ENCODE assay signal across 12 cellular contexts in the genomic region with DNA sequence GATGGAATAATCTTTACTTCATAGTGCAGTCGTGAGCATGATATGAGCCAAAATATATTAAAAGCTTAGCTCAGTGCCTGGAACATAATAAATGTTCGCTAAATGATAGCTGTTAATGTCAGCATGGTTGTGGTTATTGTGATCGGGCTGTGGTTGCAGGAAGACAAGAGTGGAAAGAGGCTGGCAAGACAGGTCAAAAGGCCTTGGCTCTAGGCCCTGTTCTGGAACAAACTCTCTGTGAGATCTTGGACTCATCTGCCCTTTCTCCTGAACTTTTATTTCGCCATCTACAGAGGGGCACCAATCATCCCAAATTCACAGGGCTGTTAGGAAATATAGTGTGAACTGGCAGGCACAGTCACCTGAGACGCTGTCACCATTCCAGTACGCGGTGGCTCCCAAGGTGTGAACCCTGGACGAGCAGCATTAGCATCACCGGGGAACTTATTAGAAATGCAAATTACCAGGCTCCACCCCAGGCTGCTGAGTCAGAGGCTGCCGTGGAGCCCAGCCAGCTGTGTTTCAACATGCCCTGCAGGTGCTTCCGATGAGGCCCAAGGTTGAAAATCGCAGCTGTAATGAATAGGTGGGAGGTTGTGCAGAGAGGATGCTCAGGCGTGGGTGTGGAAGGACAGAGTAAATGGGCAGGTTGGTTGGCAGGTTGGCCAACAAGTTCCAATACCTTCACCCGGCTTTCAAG. TPM values are rescaled to one million over a fixed set of nuclear protein-coding genes. Genes with fewer than 3 reads are reported as not detected.
A peak's percentile ranks its signal among the peaks of the same experiment; 100 is the strongest.
DNase-seq lines count a peak whose midpoint lies in the region; ATAC-seq and TF ChIP-seq lines count a peak whose summit lies in the region.
"Had no signal": no experiment of that assay in that cellular context is flagged by ENCODE, and none has a peak within 500 bp of the region (broad histone marks: within the 10 kb centered on the region; RNA-seq: fewer than 3 reads in every experiment).

No MANE protein-coding gene starts in this region.

- peaks cover 0 to 7% (median 0%) of the 10 kb centered on the region in 7 donors for H3K4me1 Mint-ChIP-seq in naive thymus-derived CD4-positive, alpha-beta T cell
- no peaks in the 10 kb centered on the region for H3K4me1 Mint-ChIP-seq in CD4-positive, alpha-beta memory T cell

- H3K4me1 ChIP-seq in naive thymus-derived CD4-positive, alpha-beta T cell (ENCODE audit: control insufficient read depth in 2 of 2, insufficient read depth in 2 of 2, low read length in 2 of 2) = no peaks in the 10 kb centered on the region
- H3K4me1 ChIP-seq in CD4-positive, alpha-beta memory T cell (ENCODE audit: insufficient read depth, low read length) = no peaks in the 10 kb centered on the region
- H3K4me1 ChIP-seq: thyroid gland had no signal

- TF ChIP-seq CTCF in GM06990 (IDR thresholded peaks at IDR 0.05; ENCODE audit: insufficient read depth, low read length, poor library complexity, severe bottlenecking) (no peak), fibroblast of pulmonary artery (IDR thresholded peaks at IDR 0.05; ENCODE audit: low read length, missing control alignments) (no peak)

- peak; percentile 67 for ATAC-seq in GM21528 (IDR thresholded peaks at IDR 0.05; ENCODE audit: low FRiP score, unreplicated experiment)
- ATAC-seq in naive thymus-derived CD4-positive, alpha-beta T cell = no peak

- peak overlapping the region in 1 of 10 donors; percentile 30 for H3K4me3 Mint-ChIP-seq in naive thymus-derived CD4-positive, alpha-beta T cell
- no peak overlapping the region for H3K4me3 Mint-ChIP-seq in CD4-positive, alpha-beta memory T cell

- H3K9me3 ChIP-seq in naive thymus-derived CD4-positive, alpha-beta T cell (ENCODE audit: control insufficient read depth in 2 of 3, low read length in 3 of 3) = no peaks in the 10 kb centered on the region
- no peaks in the 10 kb centered on the region for H3K9me3 ChIP-seq in CD4-positive, alpha-beta memory T cell (ENCODE audit: control insufficient read depth in 1 of 2, low read length in 2 of 2)
- H3K9me3 ChIP-seq: neutrophil, thyroid gland had no signal

- POLR2A ChIA-PET in naive thymus-derived CD4-positive, alpha-beta T cell (lab: Charles Lee) = no interaction called here
- POLR2A ChIA-PET in CD4-positive, alpha-beta memory T cell (lab: Charles Lee; ENCODE audit: partially characterized antibody) = no interaction called here

- no peaks in the 10 kb centered on the region for H3K27me3 Mint-ChIP-seq in naive thymus-derived CD4-positive, alpha-beta T cell
- no peaks in the 10 kb centered on the region for H3K27me3 Mint-ChIP-seq in CD4-positive, alpha-beta memory T cell

- H3K4me3 ChIP-seq in GM06990 (replicated peaks; ENCODE audit: low read depth, low read length) (no peak overlapping the region), fibroblast of pulmonary artery (replicated peaks; ENCODE audit: low read depth, low read length) (no peak overlapping the region)
- H3K4me3 ChIP-seq in naive thymus-derived CD4-positive, alpha-beta T cell (ENCODE audit: low read length) = no peak overlapping the region
- H3K4me3 ChIP-seq in CD4-positive, alpha-beta memory T cell (ENCODE audit: low read length in 2 of 2) = no peak overlapping the region
- H3K4me3 ChIP-seq: cardiac muscle cell, thyroid gland had no signal

- H3K36me3 ChIP-seq in GM06990 (ENCODE audit: control insufficient read depth, insufficient read depth, low read length) = peaks cover 20% of the 10 kb centered on the region
- H3K36me3 ChIP-seq in naive thymus-derived CD4-positive, alpha-beta T cell (ENCODE audit: control insufficient read depth in 2 of 3, insufficient read depth in 3 of 3, low read length in 3 of 3) = no peaks in the 10 kb centered on the region
- H3K36me3 ChIP-seq in CD4-positive, alpha-beta memory T cell (ENCODE audit: insufficient read depth, low read length) = no peaks in the 10 kb centered on the region
- H3K36me3 ChIP-seq: cardiac muscle cell had no signal

- no peaks in the 10 kb centered on the region for H3K27me3 ChIP-seq in GM06990 (replicated peaks; ENCODE audit: control insufficient read depth, insufficient read depth, low read length)
- no peaks in the 10 kb centered on the region for H3K27me3 ChIP-seq in naive thymus-derived CD4-positive, alpha-beta T cell (ENCODE audit: control insufficient read depth in 2 of 2, insufficient read depth in 2 of 2, low read length in 2 of 2)
- H3K27me3 ChIP-seq in CD4-positive, alpha-beta memory T cell (ENCODE audit: insufficient read depth, low read length) = no peaks in the 10 kb centered on the region
- H3K27me3 ChIP-seq: cardiac muscle cell, neutrophil, thyroid gland had no signal

- CTCF ChIA-PET in naive thymus-derived CD4-positive, alpha-beta T cell (lab: Charles Lee) = no interaction called here
- CTCF ChIA-PET in CD4-positive, alpha-beta memory T cell (lab: Charles Lee; ENCODE audit: partially characterized antibody) = interaction anchor here (1.0 to 2.1 kb wide), 2 partner anchors 9 to 323 kb away, joined by 4 to 7 read pairs; no protein-coding TSS in a partner anchor

- peaks cover 0 to 28% (median 12%) of the 10 kb centered on the region in 5 donors for H3K36me3 Mint-ChIP-seq in naive thymus-derived CD4-positive, alpha-beta T cell
- H3K36me3 Mint-ChIP-seq in CD4-positive, alpha-beta memory T cell = peaks cover 26 to 41% of the 10 kb centered on the region in 2 donors

- no peak overlapping the region for H3K27ac Mint-ChIP-seq in naive thymus-derived CD4-positive, alpha-beta T cell
- peak overlapping the region in 2 of 7 donors; percentile 38 to 81 for H3K27ac Mint-ChIP-seq in CD4-positive, alpha-beta memory T cell

- H3K9me3 Mint-ChIP-seq in naive thymus-derived CD4-positive, alpha-beta T cell = peaks cover 0 to 4% (median 0%) of the 10 kb centered on the region in 11 donors
- H3K9me3 Mint-ChIP-seq in CD4-positive, alpha-beta memory T cell = no peaks in the 10 kb centered on the region

- H3K27ac ChIP-seq in naive thymus-derived CD4-positive, alpha-beta T cell (ENCODE audit: low read depth, low read length) = no peak overlapping the region
- no peak overlapping the region for H3K27ac ChIP-seq in CD4-positive, alpha-beta memory T cell (ENCODE audit: low read depth, low read length)
- H3K27ac ChIP-seq: cardiac muscle cell, neutrophil, thyroid gland had no signal

- DNase-seq in GM06990 (ENCODE audit: extremely low read depth, insufficient read length) = peak; percentile 55
- peak; percentile 92 for DNase-seq in NCI-H146 (lab: John Stamatoyannopoulos, UW)
- DNase-seq in fibroblast of pulmonary artery (ENCODE audit: low read depth) = peak; percentile 41
- DNase-seq in activated T-cell treated with anti-CD3 and anti-CD28 coated beads for 4 hours = no peak
- no peak for DNase-seq in naive thymus-derived CD4-positive, alpha-beta T cell
- DNase-seq in CD4-positive, alpha-beta memory T cell = no peak
- no peak for DNase-seq in T1000 (lab: John Stamatoyannopoulos, UW)
- DNase-seq: OCI-M1 had no signal

- intact Hi-C loops in naive thymus-derived CD4-positive, alpha-beta T cell (cut with micrococcal nuclease) = no loop called here
- intact Hi-C loops in CD4-positive, alpha-beta memory T cell (cut with micrococcal nuclease) = no loop called here

RNA-seq across cellular contexts. Expression of a gene that starts 50.2 kb away (rescaled TPM):
- 10 to 100 TPM; 31.1 to 45.7 (median 35.9) TPM for total RNA-seq in naive thymus-derived CD4-positive, alpha-beta T cell
- 10 to 100 TPM; 18.1 to 27.2 TPM for polyA plus RNA-seq in naive thymus-derived CD4-positive, alpha-beta T cell
- 10 to 100 TPM; 36.9 to 47.5 TPM for total RNA-seq in CD4-positive, alpha-beta memory T cell
- polyA plus RNA-seq in CD4-positive, alpha-beta memory T cell = 10 to 100 TPM; 19.4 to 44.7 TPM

Comparison
In these comparisons a context has a peak if more than half of its experiments do, and no peak if none do; other contexts are left out.
1. DNase-seq: peak in GM06990 (single experiment), NCI-H146 (single experiment) and fibroblast of pulmonary artery (single experiment); none in activated T-cell treated with anti-CD3 and anti-CD28 coated beads for 4 hours (single experiment), naive thymus-derived CD4-positive, alpha-beta T cell (0 of 9), CD4-positive, alpha-beta memory T cell (0 of 5) and T1000 (single experiment).